8 cellular contexts compared by ENCODE assay signal in genomic region chr12:13100610-13100881, GRCh38. TPM values are rescaled to one million over a fixed set of nuclear protein-coding genes. Genes with fewer than 3 reads are reported as not detected.
DNase-seq lines count a peak whose midpoint lies in the region; ATAC-seq and TF ChIP-seq lines count a peak whose summit lies in the region.

No MANE protein-coding gene starts in this region.

- no peaks in the 10 kb centered on the region for H3K36me3 Mint-ChIP-seq in mesothelial cell of epicardium

- peaks cover 54% of the 10 kb centered on the region for H3K4me1 ChIP-seq in left ventricle myocardium inferior
- peaks cover 30% of the 10 kb centered on the region for H3K4me1 ChIP-seq in body of pancreas
- H3K4me1 ChIP-seq in vagina: peaks cover 70% of the 10 kb centered on the region

- H3K36me3 ChIP-seq in left ventricle myocardium inferior: no peaks in the 10 kb centered on the region
- H3K36me3 ChIP-seq in body of pancreas (replicated peaks in 1 of 2; ENCODE audit: insufficient read depth in 1 of 2, low read depth in 2 of 2): no peaks in the 10 kb centered on the region
- H3K36me3 ChIP-seq in vagina: no peaks in the 10 kb centered on the region

- H3K9me3 Mint-ChIP-seq in mesothelial cell of epicardium: no peaks in the 10 kb centered on the region

- peak overlapping the region; percentile 65 for H3K4me3 Mint-ChIP-seq in mesothelial cell of epicardium

- H3K4me3 ChIP-seq in left ventricle myocardium inferior (peak overlapping the region; percentile 70), body of pancreas (no peak overlapping the region), vagina (peak overlapping the region; percentile 55 to 60)

- H3K27ac ChIP-seq in left ventricle myocardium inferior (replicated peaks) (peak overlapping the region; percentile 93), body of pancreas (peak overlapping the region in 3 of 4 donors; percentile 64 to 92 (median 86)), vagina (peak overlapping the region; percentile 96)

- H3K27ac Mint-ChIP-seq in mesothelial cell of epicardium: peak overlapping the region; percentile 83

- in situ Hi-C loops in KBM-7 (cut with MboI; ENCODE audit: low pct_unique_long_range_greater_than_20kb, low sequenced_read_pairs): no loop called here

- TF ChIP-seq CTCF in left ventricle myocardium inferior (IDR thresholded peaks at IDR 0.05; ENCODE audit: borderline replicate concordance) (no peak), body of pancreas (IDR thresholded peaks at IDR 0.05) (no peak), mesothelial cell of epicardium (IDR thresholded peaks at IDR 0.05; ENCODE audit: unreplicated experiment) (no peak), vagina (IDR thresholded peaks at IDR 0.05) (no peak)

- DNase-seq in left ventricle myocardium inferior (no peak), left ventricle myocardium superior (no peak), body of pancreas (no peak), mesothelial cell of epicardium (ENCODE audit: low spot score in 2 of 2, unreplicated experiment in 2 of 2) (no peak), vagina (ENCODE audit: extremely low spot score in 2 of 2) (no peak), KBM-7 (no peak)
- DNase-seq in stimulated activated naive CD4-positive, alpha-beta T cell treated with Interleukin-2 at 50 U/mL for 16 hours (lab: John Stamatoyannopoulos, UW): no peak

- no peaks in the 10 kb centered on the region for H3K27me3 Mint-ChIP-seq in mesothelial cell of epicardium (ENCODE audit: low read depth)

- WGBS in body of pancreas, 2 donors: 13 to 21% methylated on average over 6 of the region's 6 CpGs

- peaks cover 60% of the 10 kb centered on the region for H3K4me1 Mint-ChIP-seq in mesothelial cell of epicardium

- no peaks in the 10 kb centered on the region for H3K9me3 ChIP-seq in left ventricle myocardium inferior (replicated peaks)
- no peaks in the 10 kb centered on the region for H3K9me3 ChIP-seq in body of pancreas
- no peaks in the 10 kb centered on the region for H3K9me3 ChIP-seq in vagina

- intact Hi-C loops in left ventricle myocardium inferior (cut with micrococcal nuclease): loop anchor here (5.0 kb wide), 1 partner anchor 102 kb away; no protein-coding TSS in a partner anchor
- intact Hi-C loops in left ventricle myocardium superior (cut with micrococcal nuclease): loop anchor here (5.0 kb wide), 1 partner anchor 97 kb away; the partner anchor contains the start of gene EMP1
- intact Hi-C loops in body of pancreas (cut with DNase I): no loop called here
- intact Hi-C loops in vagina (cut with DNase I): loop anchor here (2.0 kb wide), 1 partner anchor 96 kb away; the partner anchor contains the start of gene EMP1

- ATAC-seq in left ventricle myocardium superior: no peak
- ATAC-seq in body of pancreas: no peak
- no peak for ATAC-seq in GM21717 (IDR thresholded peaks at IDR 0.05; ENCODE audit: unreplicated experiment)

- H3K27me3 ChIP-seq in left ventricle myocardium inferior (ENCODE audit: low read depth): no peaks in the 10 kb centered on the region
- H3K27me3 ChIP-seq in body of pancreas: no peaks in the 10 kb centered on the region
- no peaks in the 10 kb centered on the region for H3K27me3 ChIP-seq in vagina

- TF ChIP-seq POLR2A in body of pancreas (IDR thresholded peaks at IDR 0.05): no peak
- no peak for TF ChIP-seq POLR2A in vagina (IDR thresholded peaks at IDR 0.05)

RNA-seq across cellular contexts. Expression of gene GSG1, which starts 2.9 kb away (rescaled TPM):
- total RNA-seq in left ventricle myocardium inferior (not detected), left ventricle myocardium superior (not detected), body of pancreas (1 to 10 TPM in 1 of 2 donors, under 1 TPM in 1; 0.66 to 2.1 TPM), mesothelial cell of epicardium (not detected in 3 replicates), vagina (not detected)

RNA-seq across cellular contexts. Expression of gene FAM234B, which starts 56.4 kb away (rescaled TPM):
- 1.8 TPM for total RNA-seq in left ventricle myocardium inferior
- 1.8 TPM for total RNA-seq in left ventricle myocardium superior
- 1 to 10 TPM; 8.0 to 9.6 TPM for total RNA-seq in body of pancreas
- 8.6 to 9.5 TPM (median 9.1 TPM) in 3 replicates for total RNA-seq in mesothelial cell of epicardium
- 11.0 TPM for total RNA-seq in vagina

Comparison
In these comparisons a context has a peak if more than half of its experiments do, and no peak if none do; other contexts are left out.
1. H3K4me3 ChIP-seq: peak in left ventricle myocardium inferior (single experiment) and vagina (2 of 2); none in body of pancreas (0 of 2).
2. Peak in every context shown above with its lines, with median percentiles within 50 percentile points of each other: H3K27ac ChIP-seq.